In genomic region chr4:38560340-38560739, GRCh38 we compare ENCODE assay signal across 17 cellular contexts.
A peak's percentile ranks its signal among the peaks of the same experiment; 100 is the strongest.
DNase-seq lines count a peak whose midpoint lies in the region; ATAC-seq and TF ChIP-seq lines count a peak whose summit lies in the region.
"Had no signal": no experiment of that assay in that cellular context is flagged by ENCODE, and none has a peak within 500 bp of the region (broad histone marks: within the 10 kb centered on the region; RNA-seq: fewer than 3 reads in every experiment).

No MANE protein-coding gene starts in this region.

- H3K4me3 ChIP-seq in gastroesophageal sphincter, result no peak overlapping the region
- H3K4me3 ChIP-seq: HAP-1 had no signal

- peak overlapping the region in 1 of 2 donors; percentile 47 for H3K4me3 Mint-ChIP-seq in activated T-cell treated with anti-CD3 and anti-CD28 coated beads, Interleukin-2, amount 50 U/mL, for 72 hours
- H3K4me3 Mint-ChIP-seq in activated CD8-positive, alpha-beta memory T cell treated with anti-CD3 and anti-CD28 coated beads, Interleukin-2, amount 10 ng/mL, durations not matched to agents 7 days and 5 days, result no peak overlapping the region

- peaks cover 22% of the 10 kb centered on the region for H3K4me1 Mint-ChIP-seq in activated T-cell treated with anti-CD3 and anti-CD28 coated beads, Interleukin-2, amount 50 U/mL, for 72 hours (ENCODE audit: low read depth)
- peaks cover 4% of the 10 kb centered on the region for H3K4me1 Mint-ChIP-seq in activated CD8-positive, alpha-beta memory T cell treated with anti-CD3 and anti-CD28 coated beads, Interleukin-2, amount 10 ng/mL, durations not matched to agents 7 days and 5 days

- ATAC-seq in activated T-cell treated with anti-CD3 and anti-CD28 coated beads, Interleukin-2, amount 50 U/mL, for 72 hours (replicated peaks in 1 of 2), result peak; percentile 15 to 21
- ATAC-seq in HG02759 (IDR thresholded peaks at IDR 0.05; ENCODE audit: unreplicated experiment) (peak; percentile 9), gastroesophageal sphincter (no peak)
- ATAC-seq in activated CD8-positive, alpha-beta memory T cell treated with anti-CD3 and anti-CD28 coated beads, Interleukin-2, amount 10 ng/mL, durations not matched to agents 7 days and 5 days, result no peak

- no peak for TF ChIP-seq EP300 in gastroesophageal sphincter (IDR thresholded peaks at IDR 0.05)

- H3K9me3 ChIP-seq in gastroesophageal sphincter, result no peaks in the 10 kb centered on the region
- H3K9me3 ChIP-seq: BE2C, Caco-2, HAP-1 had no signal

- no peak overlapping the region for H3K27ac ChIP-seq in gastroesophageal sphincter

- CTCF ChIA-PET in activated CD8-positive, alpha-beta memory T cell treated with anti-CD3 and anti-CD28 coated beads, Interleukin-2, amount 10 ng/mL, durations not matched to agents 7 days and 5 days (lab: Charles Lee), result no interaction called here

- H3K27me3 ChIP-seq in gastroesophageal sphincter, result no peaks in the 10 kb centered on the region
- H3K27me3 ChIP-seq: BE2C had no signal

- WGBS in gastroesophageal sphincter (ENCODE audit: low coverage in 1 of 2), 2 donors, result 86 to 89% methylated on average over 6 of the region's 6 CpGs

- no peak for TF ChIP-seq POLR2A in gastroesophageal sphincter (IDR thresholded peaks at IDR 0.05)

- H3K36me3 Mint-ChIP-seq in activated T-cell treated with anti-CD3 and anti-CD28 coated beads, Interleukin-2, amount 50 U/mL, for 72 hours (ENCODE audit: insufficient read depth in 2 of 2), result peaks cover 7 to 8% of the 10 kb centered on the region in 2 donors
- peaks cover 2% of the 10 kb centered on the region for H3K36me3 Mint-ChIP-seq in activated CD8-positive, alpha-beta memory T cell treated with anti-CD3 and anti-CD28 coated beads, Interleukin-2, amount 10 ng/mL, durations not matched to agents 7 days and 5 days
- H3K36me3 Mint-ChIP-seq: CD4-positive, CD25-positive, alpha-beta regulatory T cell had no signal

- no peak overlapping the region for H3K27ac Mint-ChIP-seq in activated T-cell treated with anti-CD3 and anti-CD28 coated beads, Interleukin-2, amount 50 U/mL, for 72 hours
- no peak overlapping the region for H3K27ac Mint-ChIP-seq in activated CD8-positive, alpha-beta memory T cell treated with anti-CD3 and anti-CD28 coated beads, Interleukin-2, amount 10 ng/mL, durations not matched to agents 7 days and 5 days

- no peak for DNase-seq in activated T-cell treated with anti-CD3 and anti-CD28 coated beads, Interleukin-2, amount 50 U/mL, for 72 hours
- DNase-seq in activated T-cell treated with anti-CD3 and anti-CD28 coated beads for 4 hours (no peak), NCI-H524 (lab: John Stamatoyannopoulos, UW) (peak; percentile 35 to 57), HPDE6-E6E7 (ENCODE audit: extremely low spot score) (no peak), DMS153 (lab: John Stamatoyannopoulos, UW) (no peak)
- DNase-seq in activated CD8-positive, alpha-beta memory T cell treated with anti-CD3 and anti-CD28 coated beads, Interleukin-2, amount 10 ng/mL, durations not matched to agents 7 days and 5 days, result no peak
- DNase-seq: BE2C, Caco-2, GF-D8, NCI-H1105, NCI-H2081, NCI-H774, SHP77 had no signal

- peaks cover 5 to 6% of the 10 kb centered on the region in 2 donors for H3K9me3 Mint-ChIP-seq in activated T-cell treated with anti-CD3 and anti-CD28 coated beads, Interleukin-2, amount 50 U/mL, for 72 hours
- peaks cover under 1% of the 10 kb centered on the region for H3K9me3 Mint-ChIP-seq in activated CD8-positive, alpha-beta memory T cell treated with anti-CD3 and anti-CD28 coated beads, Interleukin-2, amount 10 ng/mL, durations not matched to agents 7 days and 5 days (ENCODE audit: low read depth)

- no peak for TF ChIP-seq CTCF in gastroesophageal sphincter (IDR thresholded peaks at IDR 0.05)

- no peaks in the 10 kb centered on the region for H3K36me3 ChIP-seq in gastroesophageal sphincter
- H3K36me3 ChIP-seq: BE2C, HAP-1 had no signal

- H3K27me3 Mint-ChIP-seq in activated T-cell treated with anti-CD3 and anti-CD28 coated beads, Interleukin-2, amount 50 U/mL, for 72 hours (ENCODE audit: low read depth), result peaks cover 50% of the 10 kb centered on the region
- H3K27me3 Mint-ChIP-seq in activated CD8-positive, alpha-beta memory T cell treated with anti-CD3 and anti-CD28 coated beads, Interleukin-2, amount 10 ng/mL, durations not matched to agents 7 days and 5 days, result peaks cover 28% of the 10 kb centered on the region

- H3K4me1 ChIP-seq in gastroesophageal sphincter, result peaks cover 6 to 33% (median 21%) of the 10 kb centered on the region in 3 donors
- H3K4me1 ChIP-seq: Caco-2, HAP-1 had no signal

Comparison
In these comparisons a context has a peak if more than half of its experiments do, and no peak if none do; other contexts are left out.
1. ATAC-seq: peak in activated T-cell treated with anti-CD3 and anti-CD28 coated beads, Interleukin-2, amount 50 U/mL, for 72 hours (2 of 2) and HG02759 (single experiment); none in activated CD8-positive, alpha-beta memory T cell treated with anti-CD3 and anti-CD28 coated beads, Interleukin-2, amount 10 ng/mL, durations not matched to agents 7 days and 5 days (single experiment) and gastroesophageal sphincter (single experiment).
2. DNase-seq: peak in NCI-H524 (2 of 2); none in activated T-cell treated with anti-CD3 and anti-CD28 coated beads, Interleukin-2, amount 50 U/mL, for 72 hours (0 of 2), activated T-cell treated with anti-CD3 and anti-CD28 coated beads for 4 hours (single experiment), activated CD8-positive, alpha-beta memory T cell treated with anti-CD3 and anti-CD28 coated beads, Interleukin-2, amount 10 ng/mL, durations not matched to agents 7 days and 5 days (single experiment), HPDE6-E6E7 (single experiment) and DMS153 (single experiment).